Comparison of ENCODE assay signal across 25 cellular contexts in genomic region chr13:21852043-21852442, GRCh38.
DNase-seq lines count a peak whose midpoint lies in the region; ATAC-seq and TF ChIP-seq lines count a peak whose summit lies in the region.
"Had no signal": no experiment of that assay in that cellular context is flagged by ENCODE, and none has a peak within 500 bp of the region (broad histone marks: within the 10 kb centered on the region; RNA-seq: fewer than 3 reads in every experiment).

No MANE protein-coding gene starts in this region.

- H3K4me3 ChIP-seq in AG10803 (ENCODE audit: low read length) (no peak overlapping the region), GM23338 (no peak overlapping the region)

- TF ChIP-seq CTCF in AG10803 (conservative IDR thresholded peaks at IDR 0.05; ENCODE audit: low read length): no peak
- no peak for TF ChIP-seq CTCF in GM23338 (conservative IDR thresholded peaks at IDR 0.05; ENCODE audit: low read depth in 2 of 2)
- TF ChIP-seq CTCF in omental fat pad (IDR thresholded peaks at IDR 0.05): no peak
- TF ChIP-seq CTCF in Calu3 (IDR thresholded peaks at IDR 0.05; ENCODE audit: unreplicated experiment): no peak
- no peak for TF ChIP-seq CTCF in HFFc6 (IDR thresholded peaks at IDR 0.05)

- BruUV-seq in Calu3 (replicated peaks; lab: Mats Ljungman, UMichigan): no TSS peak

- H3K4me1 ChIP-seq in GM23338 (ENCODE audit: insufficient read depth): 0 out of 2 replicates have a peak, but pooled peaks cover 4% of the 10 kb centered on the region
- H3K4me1 ChIP-seq: BE2C had no signal

- H3K27ac ChIP-seq in GM23338 (ENCODE audit: low read depth): no peak overlapping the region
- H3K27ac ChIP-seq: KMS-11 had no signal

- H3K27ac Mint-ChIP-seq in GM23338 (no peak overlapping the region), Calu3 (ENCODE audit: unreplicated experiment) (no peak overlapping the region), HFFc6 (no peak overlapping the region)
- H3K27ac Mint-ChIP-seq: CD14-positive monocyte; CD8-positive, alpha-beta memory T cell; H9; IgD-negative memory B cell; T-cell had no signal

- H4K20me1 ChIP-seq in GM23338 (replicated peaks; ENCODE audit: insufficient read depth): no peaks in the 10 kb centered on the region

- H3K79me2 ChIP-seq in GM23338 (replicated peaks; ENCODE audit: insufficient read depth): no peaks in the 10 kb centered on the region

- ATAC-seq in GM23338: no peak
- peak; percentile 59 for ATAC-seq in omental fat pad (ENCODE audit: low FRiP score)
- no peak for ATAC-seq in GM18519 (IDR thresholded peaks at IDR 0.05; ENCODE audit: low FRiP score, unreplicated experiment)
- ATAC-seq: PC-3, T-cell had no signal

- peaks cover 3% of the 10 kb centered on the region for H3K4me1 Mint-ChIP-seq in GM23338
- H3K4me1 Mint-ChIP-seq in Calu3 (ENCODE audit: low read depth, unreplicated experiment): peaks cover 29% of the 10 kb centered on the region
- no peaks in the 10 kb centered on the region for H3K4me1 Mint-ChIP-seq in HFFc6 (ENCODE audit: low read depth)
- H3K4me1 Mint-ChIP-seq: CD14-positive monocyte had no signal

- intact Hi-C loops in Calu3 (cut with micrococcal nuclease; ENCODE audit: unreplicated experiment): no loop called here

- H3F3A ChIP-seq in GM23338 (replicated peaks; ENCODE audit: low read depth): no peaks in the 10 kb centered on the region

- H3K4me3 Mint-ChIP-seq in GM23338 (no peak overlapping the region), Calu3 (ENCODE audit: low read depth, unreplicated experiment) (no peak overlapping the region), HFFc6 (no peak overlapping the region)
- H3K4me3 Mint-ChIP-seq: CD14-positive monocyte; CD8-positive, alpha-beta memory T cell; H9; IgD-negative memory B cell; T-cell had no signal

- H2AFZ ChIP-seq in GM23338: 0 out of 2 replicates have a peak overlapping the region, but pooled peaks have one; percentile 18

- no peaks in the 10 kb centered on the region for H3K27me3 Mint-ChIP-seq in GM23338 (ENCODE audit: insufficient read depth, low read depth, poor library complexity)
- no peaks in the 10 kb centered on the region for H3K27me3 Mint-ChIP-seq in Calu3 (ENCODE audit: unreplicated experiment)
- no peaks in the 10 kb centered on the region for H3K27me3 Mint-ChIP-seq in HFFc6 (ENCODE audit: insufficient read depth)
- H3K27me3 Mint-ChIP-seq: IgD-negative memory B cell had no signal

- H3K27me3 ChIP-seq in GM23338 (ENCODE audit: insufficient read depth): no peaks in the 10 kb centered on the region
- H3K27me3 ChIP-seq: BE2C had no signal

- peak; percentile 12 for DNase-seq in AG10803 (ENCODE audit: low read depth)
- no peak for DNase-seq in GM23338 (ENCODE audit: low spot score)
- DNase-seq in amniotic epithelial cell (ENCODE audit: low read depth): peak; percentile 15
- DNase-seq in omental fat pad (ENCODE audit: low spot score): no peak
- DNase-seq in Calu3: no peak
- DNase-seq in HFFc6: no peak
- DNase-seq: BE2C; CD8-positive, alpha-beta memory T cell; DMS153; DND-41; H9; NCI-H1105; NCI-H1436 treated with DMSO at 0.1 percent for 48 hours; NCI-H1930; NCI-H2107; NCI-H446; NCI-H524 treated with DMSO at 0.1 percent for 48 hours; NCI-H774; PC-3; Right ventricle myocardium superior; T-cell had no signal

- H3K9me2 ChIP-seq in GM23338 (ENCODE audit: insufficient read depth): no peaks in the 10 kb centered on the region

- H3K9me3 Mint-ChIP-seq in GM23338: peaks cover 2% of the 10 kb centered on the region; the same call in 1 of the 3 replicates
- peaks cover 2% of the 10 kb centered on the region for H3K9me3 Mint-ChIP-seq in Calu3 (ENCODE audit: low read depth, unreplicated experiment)
- H3K9me3 Mint-ChIP-seq in HFFc6: peaks cover 24% of the 10 kb centered on the region
- H3K9me3 Mint-ChIP-seq: CD8-positive, alpha-beta memory T cell; T-cell had no signal

- H3K36me3 ChIP-seq in GM23338 (ENCODE audit: insufficient read depth): no peaks in the 10 kb centered on the region
- H3K36me3 ChIP-seq: BE2C had no signal

- H3K36me3 Mint-ChIP-seq in GM23338 (ENCODE audit: low read depth) (peaks cover 3% of the 10 kb centered on the region; the same call in 2 of the 3 replicates), Calu3 (ENCODE audit: insufficient read depth, unreplicated experiment) (no peaks in the 10 kb centered on the region), HFFc6 (ENCODE audit: low read depth) (peaks cover 3% of the 10 kb centered on the region; the same call in 1 of the 2 replicates)
- H3K36me3 Mint-ChIP-seq: CD14-positive monocyte; CD8-positive, alpha-beta memory T cell; IgD-negative memory B cell; T-cell had no signal

- CTCF ChIA-PET in Calu3 (lab: Charles Lee): no interaction called here

- no peak overlapping the region for H3K4me2 ChIP-seq in GM23338
- H3K4me2 ChIP-seq: KMS-11 had no signal

TF ChIP-seq in GM23338, 12 proteins besides CTCF, POLR2A, EP300 and RAD21:
- TF ChIP-seq REST (IDR thresholded peaks at IDR 0.05; ENCODE audit: unreplicated experiment) (no peak), POLR2AphosphoS5 (IDR thresholded peaks at IDR 0.05; ENCODE audit: low read depth) (no peak), CREB1 (CRISPR knock-in tag; IDR thresholded peaks at IDR 0.05; ENCODE audit: low read depth) (no peak), ZNF114 (CRISPR knock-in tag; IDR thresholded peaks at IDR 0.05) (no peak), ZNF331 (CRISPR knock-in tag; IDR thresholded peaks at IDR 0.05; ENCODE audit: low read depth) (no peak)
TF ChIP-seq in GM23338: peak in this region for 0.

Comparison
In these comparisons a context has a peak if more than half of its experiments do, and no peak if none do; other contexts are left out.
1. DNase-seq: peak in AG10803 (single experiment) and amniotic epithelial cell (single experiment); none in GM23338 (single experiment), omental fat pad (single experiment), Calu3 (single experiment) and HFFc6 (single experiment).